3 cellular contexts compared by ENCODE assay signal in genomic region chr4:58711039-58711438, GRCh38.
"Had no signal": no experiment of that assay in that cellular context is flagged by ENCODE, and none has a peak within 500 bp of the region (broad histone marks: within the 10 kb centered on the region; RNA-seq: fewer than 3 reads in every experiment).

No MANE protein-coding gene starts in this region.

- DNase-seq: GDM1, GF-D8 had no signal

- H3K4me3 ChIP-seq: GM12878 had no signal
